In genomic region chr2:75641587-75641986, GRCh38 we compare ENCODE assay signal across 28 cellular contexts. TPM values are rescaled to one million over a fixed set of nuclear protein-coding genes. Genes with fewer than 3 reads are reported as not detected.
DNase-seq lines count a peak whose midpoint lies in the region; ATAC-seq, FAIRE-seq and TF ChIP-seq lines count a peak whose summit lies in the region.
"Had no signal": no experiment of that assay in that cellular context is flagged by ENCODE, and none has a peak within 500 bp of the region (broad histone marks: within the 10 kb centered on the region; RNA-seq: fewer than 3 reads in every experiment).

No MANE protein-coding gene starts in this region.

- H3K4me2 ChIP-seq in endothelial cell of umbilical vein (ENCODE audit: insufficient read depth, low read length) = no peak overlapping the region

- POLR2A ChIA-PET in endothelial cell of umbilical vein (lab: Charles Lee) = no interaction called here

- no peaks in the 10 kb centered on the region for H3K9me1 ChIP-seq in endothelial cell of umbilical vein (replicated peaks; ENCODE audit: control insufficient read depth, extremely low read depth, insufficient read depth, low read length)

- FAIRE-seq in endothelial cell of umbilical vein (lab: Jason Lieb, UNC) = no peak
- FAIRE-seq in RCC 7860 (lab: Jason Lieb, UNC) = no peak
- FAIRE-seq: GM19239 had no signal

- no peaks in the 10 kb centered on the region for H3K79me2 ChIP-seq in endothelial cell of umbilical vein (ENCODE audit: control insufficient read depth, insufficient read depth, low read length)

- TF ChIP-seq CTCF in endothelial cell of umbilical vein (IDR thresholded peaks at IDR 0.05; ENCODE audit: extremely low read depth in 1 of 2, insufficient read depth in 1 of 2, low read depth in 1 of 2, low read length in 2 of 2) = no peak
- TF ChIP-seq CTCF in nephron (IDR thresholded peaks at IDR 0.05; ENCODE audit: unreplicated experiment in 3 of 3) = no peak

- no peaks in the 10 kb centered on the region for H3K36me3 Mint-ChIP-seq in nephron (ENCODE audit: low read depth)
- H3K36me3 Mint-ChIP-seq: memory B cell had no signal

- DNase-seq in NCI-H82 (lab: John Stamatoyannopoulos, UW) = peak; percentile 10
- no peak for DNase-seq in NCI-H82 treated with DMSO at 0.1 percent for 48 hours (lab: John Stamatoyannopoulos, UW; ENCODE audit: unreplicated experiment)
- no peak for DNase-seq in endothelial cell of umbilical vein (ENCODE audit: low read depth, low spot score)
- no peak for DNase-seq in aorta
- no peak for DNase-seq in RCC 7860 (ENCODE audit: low spot score)
- no peak for DNase-seq in activated CD4-positive, CD25-positive, alpha-beta regulatory T cell (lab: John Stamatoyannopoulos, UW)
- DNase-seq in GM19238 (ENCODE audit: insufficient read length, low spot score) = no peak
- DNase-seq: 8988T; activated CD4-positive, alpha-beta T cell treated with anti-CD3 and anti-CD28 coated beads, Interleukin-2, amount 50 U/mL, for 48 hours; CD4-positive, CD25-positive, alpha-beta regulatory T cell; DMS 273 treated with DMSO at 0.1 percent for 48 hours; H7; NCI-H1105; NCI-H187 treated with DMSO at 0.1 percent for 48 hours; NCI-H524 treated with DMSO at 0.1 percent for 48 hours; Peyer's patch; posterior cingulate gyrus; sigmoid colon; stimulated activated naive CD4-positive, alpha-beta T cell; uterus had no signal

- H3K36me3 ChIP-seq in endothelial cell of umbilical vein (ENCODE audit: control insufficient read depth in 2 of 2, extremely low read depth in 1 of 2, insufficient read depth in 2 of 2, low read length in 2 of 2) (no peaks in the 10 kb centered on the region), aorta (ENCODE audit: control insufficient read depth in 1 of 2, insufficient read depth in 2 of 2, low read length in 1 of 2) (no peaks in the 10 kb centered on the region)
- H3K36me3 ChIP-seq: ascending aorta, Peyer's patch, sigmoid colon, uterus had no signal

- no peaks in the 10 kb centered on the region for H3K9me3 Mint-ChIP-seq in nephron
- H3K9me3 Mint-ChIP-seq: activated naive CD4-positive, alpha-beta T cell treated with anti-CD3 and anti-CD28 coated beads, Interleukin-2, amount 50 U/mL, for 24 hours; activated T-helper 1 cell treated with anti-CD3 and anti-CD28 coated beads, Interleukin-12 subunit alpha, Interleukin-12 subunit beta, Interleukin-2, Interleukin-4 antibody, amounts not matched to agents 30 ng/mL and 10 ng/mL and 1 ng/mL, durations not matched to agents 14 hours and 24 hours and 36 hours; central memory CD8-positive, alpha-beta T cell; memory B cell had no signal

- TF ChIP-seq POLR2A in endothelial cell of umbilical vein (IDR thresholded peaks at IDR 0.05; ENCODE audit: low read depth, low read length) = no peak

- H3K27ac ChIP-seq in endothelial cell of umbilical vein (ENCODE audit: insufficient read depth, low read depth, low read length) (no peak overlapping the region), aorta (ENCODE audit: low read depth in 1 of 2, low read length in 2 of 2) (no peak overlapping the region)
- H3K27ac ChIP-seq: ascending aorta, Peyer's patch had no signal

- H3K9me3 ChIP-seq in endothelial cell of umbilical vein (replicated peaks; ENCODE audit: control insufficient read depth, insufficient read depth, low read length) (no peaks in the 10 kb centered on the region), aorta (ENCODE audit: control insufficient read depth, low read length) (no peaks in the 10 kb centered on the region)
- H3K9me3 ChIP-seq: ascending aorta, Peyer's patch, sigmoid colon, uterus had no signal

- no TSS peak for BruUV-seq in endothelial cell of umbilical vein (replicated peaks; lab: Mats Ljungman, UMichigan)

- H2AFZ ChIP-seq in endothelial cell of umbilical vein (ENCODE audit: low read depth, low read length) = peak overlapping the region; percentile 48

- H3K9ac ChIP-seq in endothelial cell of umbilical vein (replicated peaks; ENCODE audit: extremely low read depth, insufficient read depth, low read length) = no peak overlapping the region

- no peak overlapping the region for H3K4me3 ChIP-seq in endothelial cell of umbilical vein (replicated peaks in 1 of 3; ENCODE audit: insufficient read depth in 1 of 3, low read depth in 1 of 3, low read length in 3 of 3)
- no peak overlapping the region for H3K4me3 ChIP-seq in aorta (ENCODE audit: low read length in 2 of 2)
- H3K4me3 ChIP-seq: ascending aorta, Peyer's patch, sigmoid colon, uterus had no signal

- peak; percentile 44 for ATAC-seq in aorta (ENCODE audit: low FRiP score)
- ATAC-seq: activated CD4-positive, CD25-positive, alpha-beta regulatory T cell treated with anti-CD3 and anti-CD28 coated beads, Interleukin-2, amount 50 U/mL, for 24 hours had no signal

- CTCF ChIA-PET in endothelial cell of umbilical vein (lab: Charles Lee) = interaction anchor here (1.2 to 3.3 kb wide), 8 partner anchors 13 to 958 kb away, joined by 3 to 104 read pairs (median 12); partner anchors contain the start of gene GCFC2

- no peak overlapping the region for H3K4me3 Mint-ChIP-seq in nephron
- H3K4me3 Mint-ChIP-seq: activated naive CD4-positive, alpha-beta T cell treated with anti-CD3 and anti-CD28 coated beads, Interleukin-2, amount 50 U/mL, for 24 hours; activated T-helper 1 cell treated with anti-CD3 and anti-CD28 coated beads, Interleukin-12 subunit alpha, Interleukin-12 subunit beta, Interleukin-2, Interleukin-4 antibody, amounts not matched to agents 30 ng/mL and 10 ng/mL and 1 ng/mL, durations not matched to agents 14 hours and 24 hours and 36 hours; CD4-positive, CD25-positive, alpha-beta regulatory T cell; central memory CD8-positive, alpha-beta T cell; memory B cell had no signal

- H3K27ac Mint-ChIP-seq in nephron = peak overlapping the region in 2 of 3 experiments; percentile 87 to 91
- H3K27ac Mint-ChIP-seq: activated naive CD4-positive, alpha-beta T cell treated with anti-CD3 and anti-CD28 coated beads, Interleukin-2, amount 50 U/mL, for 24 hours; activated T-helper 1 cell treated with anti-CD3 and anti-CD28 coated beads, Interleukin-12 subunit alpha, Interleukin-12 subunit beta, Interleukin-2, Interleukin-4 antibody, amounts not matched to agents 30 ng/mL and 10 ng/mL and 1 ng/mL, durations not matched to agents 14 hours and 24 hours and 36 hours; CD4-positive, CD25-positive, alpha-beta regulatory T cell; memory B cell had no signal

- H3K27me3 Mint-ChIP-seq in nephron (ENCODE audit: low read depth) = peaks cover 6% of the 10 kb centered on the region

- H4K20me1 ChIP-seq in endothelial cell of umbilical vein (replicated peaks; ENCODE audit: control insufficient read depth, extremely low read depth, insufficient read depth, low read length) = no peaks in the 10 kb centered on the region

- H3K4me1 Mint-ChIP-seq in nephron = peaks cover 9% of the 10 kb centered on the region
- H3K4me1 Mint-ChIP-seq: memory B cell had no signal

- 79 to 84% methylated on average over 1 of the region's 1 CpG for WGBS in aorta, 2 donors

- H3K27me3 ChIP-seq in endothelial cell of umbilical vein (ENCODE audit: control insufficient read depth in 2 of 2, insufficient read depth in 2 of 2, low read length in 2 of 2) (peaks cover 10 to 17% of the 10 kb centered on the region in 2 experiments), aorta (ENCODE audit: control insufficient read depth in 1 of 2, insufficient read depth in 2 of 2, low read length in 1 of 2) (no peaks in the 10 kb centered on the region)
- H3K27me3 ChIP-seq: ascending aorta, Peyer's patch, sigmoid colon, uterus had no signal

- H3K4me1 ChIP-seq in endothelial cell of umbilical vein (ENCODE audit: control insufficient read depth, extremely low read depth, insufficient read depth, low read length) (peaks cover 18% of the 10 kb centered on the region), aorta (ENCODE audit: control insufficient read depth in 1 of 2, insufficient read depth in 2 of 2, low read length in 2 of 2) (no peaks in the 10 kb centered on the region)
- H3K4me1 ChIP-seq: ascending aorta, uterus had no signal

- intact Hi-C loops in endothelial cell of umbilical vein (cut with micrococcal nuclease) = loop anchor here (2.0 kb wide), 1 partner anchor 69 kb away; the partner anchor contains the start of gene GCFC2
- intact Hi-C loops in aorta (cut with DNase I) = no loop called here

- dilution Hi-C loops in endothelial cell of umbilical vein (cut with MboI; ENCODE audit: extremely low pct_ligation_motif_present, low sequenced_read_pairs) = no loop called here

TF ChIP-seq in endothelial cell of umbilical vein, 7 proteins besides CTCF, POLR2A, EP300 and RAD21:
- TF ChIP-seq FOS (IDR thresholded peaks at IDR 0.05; ENCODE audit: borderline replicate concordance, insufficient read depth, low read length) = no peak
- no peak for TF ChIP-seq POLR2AphosphoS5 (IDR thresholded peaks at IDR 0.05; ENCODE audit: insufficient read depth, low read depth, low read length)
- no peak for TF ChIP-seq EZH2 (IDR thresholded peaks at IDR 0.05; ENCODE audit: borderline replicate concordance, low read depth, low read length, severe bottlenecking)
- TF ChIP-seq MYC (IDR thresholded peaks at IDR 0.05; ENCODE audit: low read depth, low read length) = no peak
- no peak for TF ChIP-seq GATA2 (IDR thresholded peaks at IDR 0.05; ENCODE audit: insufficient read depth, insufficient read length, low read depth, low read length)
- no peak for TF ChIP-seq MAX (IDR thresholded peaks at IDR 0.05; ENCODE audit: insufficient read depth, insufficient read length)
- no peak for TF ChIP-seq JUN (IDR thresholded peaks at IDR 0.05; ENCODE audit: borderline replicate concordance, insufficient read depth, insufficient read length, low read depth)

RNA-seq across cellular contexts. Expression of gene MRPL19, which starts 5.0 kb away (rescaled TPM):
- total RNA-seq in endothelial cell of umbilical vein (50.4 and 52.3 TPM in 2 replicates), aorta (10 to 100 TPM; 33.2 to 40.6 TPM)
- polyA plus RNA-seq in endothelial cell of umbilical vein (10.1 and 13.0 TPM in 2 replicates), aorta (10 to 100 TPM; 15.7 to 19.4 TPM)
- 22.7 and 29.0 TPM in 2 replicates for polyA plus RNA-seq in endothelial cell of umbilical vein (2011; cell fraction: cytosol; rRNA removed)
- polyA plus RNA-seq in endothelial cell of umbilical vein (2011; cell fraction: nucleus; rRNA removed) = 14.5 and 19.0 TPM in 2 replicates
- polyA plus RNA-seq in endothelial cell of umbilical vein (2012) = 41.1 and 55.6 TPM in 2 replicates
- polyA minus RNA-seq in endothelial cell of umbilical vein = 15.4 and 21.5 TPM in 2 replicates
- 26.0 TPM for polyA minus RNA-seq in endothelial cell of umbilical vein (2011; cell fraction: cytosol; rRNA and poly(A)+ RNA removed)
- 40.4 and 42.0 TPM in 2 replicates for polyA minus RNA-seq in endothelial cell of umbilical vein (2011; cell fraction: nucleus; rRNA and poly(A)+ RNA removed)
